Comparison of ENCODE assay signal across 8 cellular contexts in genomic region chr1:162056043-162056442, GRCh38. TPM values are rescaled to one million over a fixed set of nuclear protein-coding genes. Genes with fewer than 3 reads are reported as not detected.
DNase-seq lines count a peak whose midpoint lies in the region; ATAC-seq and TF ChIP-seq lines count a peak whose summit lies in the region.

No MANE protein-coding gene starts in this region.

- in situ Hi-C loops in astrocyte of the cerebellum (cut with HindIII; ENCODE audit: low sequenced_read_pairs), result no loop called here

- ATAC-seq in GM21360 (IDR thresholded peaks at IDR 0.05; ENCODE audit: unreplicated experiment) (peak; percentile 63), right cardiac atrium (peak; percentile 91 to 95), GM19455 (IDR thresholded peaks at IDR 0.05; ENCODE audit: unreplicated experiment) (no peak)

- no peak overlapping the region for H3K4me3 ChIP-seq in astrocyte of the cerebellum (ENCODE audit: low read depth, low read length)
- H3K4me3 ChIP-seq in right cardiac atrium (ENCODE audit: low read length), result no peak overlapping the region

- intact Hi-C loops in right cardiac atrium (cut with DNase I), result loop anchor here (2.0 to 10.0 kb wide), 6 partner anchors 219 to 339 kb away; no protein-coding TSS in a partner anchor

- DNase-seq in COR-L47 (lab: John Stamatoyannopoulos, UW), result peak; percentile 64
- DNase-seq in NCI-H128 (lab: John Stamatoyannopoulos, UW; ENCODE audit: unreplicated experiment), result peak; percentile 45
- peak; percentile 87 for DNase-seq in SKM-1 (lab: John Stamatoyannopoulos, UW; ENCODE audit: unreplicated experiment)
- peak; percentile 62 for DNase-seq in astrocyte of the cerebellum (ENCODE audit: low read depth)
- peak; percentile 49 to 72 (median 59) for DNase-seq in right cardiac atrium
- peak; percentile 59 for DNase-seq in renal cortical epithelial cell (ENCODE audit: low read depth)

- H3K27me3 ChIP-seq in right cardiac atrium (ENCODE audit: control insufficient read depth, insufficient read depth), result no peaks in the 10 kb centered on the region

- H3K27ac ChIP-seq in right cardiac atrium (ENCODE audit: low read length), result no peak overlapping the region

- H3K4me1 ChIP-seq in right cardiac atrium (ENCODE audit: control insufficient read depth, insufficient read depth, low read length), result no peaks in the 10 kb centered on the region

- H3K9me3 ChIP-seq in right cardiac atrium (ENCODE audit: control insufficient read depth, low read length), result no peaks in the 10 kb centered on the region

- peak; percentile 98 for TF ChIP-seq CTCF in astrocyte of the cerebellum (IDR thresholded peaks at IDR 0.05; ENCODE audit: low read depth, low read length, missing control alignments)

- 34% methylated on average over 3 of the region's 3 CpGs for WGBS in right cardiac atrium

RNA-seq across cellular contexts. Expression of gene NOS1AP, which starts 13.4 kb away (rescaled TPM):
- total RNA-seq in right cardiac atrium (1 to 10 TPM; 1.4 to 4.5 (median 4.3) TPM), renal cortical epithelial cell (0.99 TPM in 1 of 2 replicates, not detected in the other)
- polyA plus RNA-seq in right cardiac atrium, result 0.86 TPM

RNA-seq across cellular contexts. Expression of gene OLFML2B, which starts 32.4 kb away (rescaled TPM):
- 1 to 10 TPM; 1.8 to 8.9 (median 5.4) TPM for total RNA-seq in right cardiac atrium
- polyA plus RNA-seq in right cardiac atrium, result 2.7 TPM
- total RNA-seq in renal cortical epithelial cell, result 0.87 and 3.2 TPM in 2 replicates
